8 cellular contexts compared by ENCODE assay signal in the genomic region with DNA sequence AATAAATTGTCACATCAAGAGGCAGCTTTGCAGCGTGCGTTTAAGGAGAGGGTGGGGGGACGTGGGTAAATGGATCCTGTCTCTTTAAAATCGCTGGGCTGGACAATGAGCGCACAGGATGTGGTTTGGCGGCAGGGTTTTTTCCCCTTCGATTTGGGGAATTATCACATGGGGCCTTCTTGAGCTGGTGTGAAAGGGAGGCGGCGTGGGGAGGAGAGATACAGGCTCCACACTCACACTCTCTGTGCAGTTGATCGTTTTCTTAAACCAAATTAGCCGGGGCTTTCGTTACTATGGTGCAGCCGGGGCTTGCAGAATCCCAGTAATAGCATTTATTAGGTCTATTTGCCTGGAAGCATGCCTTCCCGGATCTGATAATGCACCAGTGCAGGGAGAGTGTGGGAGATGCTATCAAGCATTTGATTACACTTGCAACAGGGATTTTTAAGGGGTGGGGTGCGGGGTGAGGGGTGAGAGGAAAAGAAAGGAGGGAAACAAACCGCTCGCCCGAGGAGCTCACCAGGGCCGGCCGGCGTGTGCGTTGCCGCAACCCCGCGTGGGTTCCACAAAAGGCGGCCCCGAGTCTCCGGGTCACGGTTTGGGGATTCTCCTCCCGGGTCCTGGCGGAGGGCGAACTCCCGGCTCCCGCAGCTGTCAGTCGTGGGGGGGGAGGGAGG. TPM values are rescaled to one million over a fixed set of nuclear protein-coding genes. Genes with fewer than 3 reads are reported as not detected.
A peak's percentile ranks its signal among the peaks of the same experiment; 100 is the strongest.
DNase-seq lines count a peak whose midpoint lies in the region; ATAC-seq and TF ChIP-seq lines count a peak whose summit lies in the region.

No MANE protein-coding gene starts in this region.

- no peaks in the 10 kb centered on the region for H3F3A ChIP-seq in PC-3 (ENCODE audit: low read length, unreplicated experiment)

- H3K27me3 ChIP-seq in BJ (ENCODE audit: control insufficient read depth, insufficient read depth, low read length): no peaks in the 10 kb centered on the region
- no peaks in the 10 kb centered on the region for H3K27me3 ChIP-seq in PC-3 (ENCODE audit: low read length)

- intact Hi-C loops in PC-3 (cut with micrococcal nuclease) (loop anchor here (10.0 kb wide), 1 partner anchor 129 kb away; no protein-coding TSS in a partner anchor), natural killer cell (cut with micrococcal nuclease) (loop anchor here (1.0 kb wide), 1 partner anchor 35 kb away; no protein-coding TSS in a partner anchor)

- peak overlapping the region; percentile 86 for H3K4me3 Mint-ChIP-seq in activated T-cell treated with anti-CD3 and anti-CD28 coated beads, Interleukin-2, amount 50 U/mL, for 4 hours
- peak overlapping the region; percentile 96 for H3K4me3 Mint-ChIP-seq in natural killer cell

- H3K27ac ChIP-seq in PC-3 (ENCODE audit: low read length): peak overlapping the region; percentile 61

- no peaks in the 10 kb centered on the region for H3K27me3 Mint-ChIP-seq in activated T-cell treated with anti-CD3 and anti-CD28 coated beads, Interleukin-2, amount 50 U/mL, for 4 hours (ENCODE audit: low read depth)
- H3K27me3 Mint-ChIP-seq in natural killer cell (ENCODE audit: low read depth in 2 of 2): no peaks in the 10 kb centered on the region

- POLR2A ChIA-PET in BJ (lab: Charles Lee) (interaction anchor here (0.6 kb wide), 1 partner anchor 93 kb away, joined by 3 read pairs; no protein-coding TSS in a partner anchor), PC-3 (lab: Charles Lee; ENCODE audit: unreplicated experiment) (no interaction called here)

- H3K9ac ChIP-seq in PC-3 (ENCODE audit: low read length): peak overlapping the region; percentile 26

- peaks cover 19% of the 10 kb centered on the region for H3K4me1 ChIP-seq in PC-3 (ENCODE audit: insufficient read depth, low read length)

- no peaks in the 10 kb centered on the region for H4K20me1 ChIP-seq in PC-3 (ENCODE audit: low read length)

- H3K4me2 ChIP-seq in PC-3 (ENCODE audit: low read length): peak overlapping the region; percentile 99

- TF ChIP-seq CTCF in BJ (IDR thresholded peaks at IDR 0.05; ENCODE audit: insufficient read depth, low read depth, low read length): no peak
- TF ChIP-seq CTCF in PC-3 (conservative IDR thresholded peaks at IDR 0.05; ENCODE audit: low read depth, low read length): no peak
- TF ChIP-seq CTCF in natural killer cell (IDR thresholded peaks at IDR 0.05): no peak

- no peaks in the 10 kb centered on the region for H3K9me2 ChIP-seq in PC-3 (replicated peaks; ENCODE audit: low read length)

- BruUV-seq in PC-3 (replicated peaks; lab: Mats Ljungman, UMichigan): no TSS peak

- no peaks in the 10 kb centered on the region for H3K9me3 Mint-ChIP-seq in activated T-cell treated with anti-CD3 and anti-CD28 coated beads, Interleukin-2, amount 50 U/mL, for 4 hours
- no peaks in the 10 kb centered on the region for H3K9me3 Mint-ChIP-seq in natural killer cell

- peaks cover 39% of the 10 kb centered on the region for H3K4me1 Mint-ChIP-seq in activated T-cell treated with anti-CD3 and anti-CD28 coated beads, Interleukin-2, amount 50 U/mL, for 4 hours (ENCODE audit: low read depth)
- peaks cover 40 to 56% of the 10 kb centered on the region in 2 donors for H3K4me1 Mint-ChIP-seq in natural killer cell

- peak overlapping the region; percentile 92 to 99 for H3K27ac Mint-ChIP-seq in natural killer cell

- H3K36me3 Mint-ChIP-seq in activated T-cell treated with anti-CD3 and anti-CD28 coated beads, Interleukin-2, amount 50 U/mL, for 4 hours (ENCODE audit: insufficient read depth): no peaks in the 10 kb centered on the region
- no peaks in the 10 kb centered on the region for H3K36me3 Mint-ChIP-seq in natural killer cell

- peaks cover 23% of the 10 kb centered on the region for H3K79me2 ChIP-seq in PC-3 (ENCODE audit: low read length)

- H3K4me3 ChIP-seq in BJ (ENCODE audit: low read depth, low read length) (peak overlapping the region; percentile 76), PC-3 (ENCODE audit: low read length) (peak overlapping the region; percentile 91)

- ATAC-seq in GM19025 (IDR thresholded peaks at IDR 0.05; ENCODE audit: low read depth, unreplicated experiment) (peak; percentile 39), HG03432 (IDR thresholded peaks at IDR 0.05; ENCODE audit: unreplicated experiment) (peak; percentile 48), PC-3 (peak; percentile 48), natural killer cell (peak; percentile 45 to 79 (median 68))
- peak; percentile 54 to 63 for ATAC-seq in activated T-cell treated with anti-CD3 and anti-CD28 coated beads, Interleukin-2, amount 50 U/mL, for 4 hours
- ATAC-seq in stimulated activated naive CD8-positive, alpha-beta T cell treated with anti-CD3 and anti-CD28 coated beads, Interleukin-15, Interleukin-2, amounts not matched to agents 100 U/mL and 50 U/mL, for 24 hours: peak; percentile 65

- peak overlapping the region; percentile 71 for H2AFZ ChIP-seq in PC-3 (ENCODE audit: low read length)

- H3K9me3 ChIP-seq in PC-3 (ENCODE audit: low read length): no peaks in the 10 kb centered on the region

- CTCF ChIA-PET in BJ (lab: Yijun Ruan, JAX): interaction anchor here (0.8 to 2.6 kb wide), 10 partner anchors 10 to 440 kb away, joined by 3 to 13 read pairs (median 4); partner anchors contain the start of gene GSE1
- CTCF ChIA-PET in PC-3 (lab: Charles Lee): interaction anchor here (0.9 to 1.3 kb wide), 2 partner anchors 57 to 62 kb away, joined by 3 read pairs; no protein-coding TSS in a partner anchor

- H3K36me3 ChIP-seq in BJ (ENCODE audit: control insufficient read depth, insufficient read depth, low read length) (no peaks in the 10 kb centered on the region), PC-3 (ENCODE audit: low read depth, low read length) (no peaks in the 10 kb centered on the region)

- DNase-seq in BJ (ENCODE audit: low read depth) (peak; percentile 37), PC-3 (peak; percentile 74), fibroblast of gingiva (ENCODE audit: low read depth) (peak; percentile 84), natural killer cell (peak; percentile 85)
- peak; percentile 58 for DNase-seq in activated T-cell treated with anti-CD3 and anti-CD28 coated beads, Interleukin-2, amount 50 U/mL, for 4 hours
- DNase-seq in stimulated activated naive CD8-positive, alpha-beta T cell treated with anti-CD3 and anti-CD28 coated beads, Interleukin-15, Interleukin-2, amounts not matched to agents 100 U/mL and 50 U/mL, for 24 hours: peak; percentile 82

RNA-seq across cellular contexts. Expression of gene GSE1, which starts 58.9 kb away (rescaled TPM):
- 14.8 and 16.2 TPM in 2 replicates for polyA plus RNA-seq in BJ (2011; rRNA removed)
- 14.0 and 19.3 TPM in 2 replicates for polyA minus RNA-seq in BJ (2011; rRNA and poly(A)+ RNA removed)
- total RNA-seq in PC-3 (2014; rRNA removed) (38.4 and 60.8 TPM in 2 replicates), natural killer cell (100 to 1,000 TPM; 232 to 277 (median 233) TPM)
- 10 to 100 TPM; 15.5 to 15.6 (median 15.5) TPM for total RNA-seq in activated T-cell treated with anti-CD3 and anti-CD28 coated beads, Interleukin-2, amount 50 U/mL, for 4 hours

Comparison
In these comparisons a context has a peak if more than half of its experiments do, and no peak if none do; other contexts are left out.
1. Peak in every context shown above with its lines: DNase-seq, ATAC-seq, H3K4me3 ChIP-seq and H3K27ac ChIP-seq.